Comparison of ENCODE assay signal across 8 cellular contexts in the genomic region with DNA sequence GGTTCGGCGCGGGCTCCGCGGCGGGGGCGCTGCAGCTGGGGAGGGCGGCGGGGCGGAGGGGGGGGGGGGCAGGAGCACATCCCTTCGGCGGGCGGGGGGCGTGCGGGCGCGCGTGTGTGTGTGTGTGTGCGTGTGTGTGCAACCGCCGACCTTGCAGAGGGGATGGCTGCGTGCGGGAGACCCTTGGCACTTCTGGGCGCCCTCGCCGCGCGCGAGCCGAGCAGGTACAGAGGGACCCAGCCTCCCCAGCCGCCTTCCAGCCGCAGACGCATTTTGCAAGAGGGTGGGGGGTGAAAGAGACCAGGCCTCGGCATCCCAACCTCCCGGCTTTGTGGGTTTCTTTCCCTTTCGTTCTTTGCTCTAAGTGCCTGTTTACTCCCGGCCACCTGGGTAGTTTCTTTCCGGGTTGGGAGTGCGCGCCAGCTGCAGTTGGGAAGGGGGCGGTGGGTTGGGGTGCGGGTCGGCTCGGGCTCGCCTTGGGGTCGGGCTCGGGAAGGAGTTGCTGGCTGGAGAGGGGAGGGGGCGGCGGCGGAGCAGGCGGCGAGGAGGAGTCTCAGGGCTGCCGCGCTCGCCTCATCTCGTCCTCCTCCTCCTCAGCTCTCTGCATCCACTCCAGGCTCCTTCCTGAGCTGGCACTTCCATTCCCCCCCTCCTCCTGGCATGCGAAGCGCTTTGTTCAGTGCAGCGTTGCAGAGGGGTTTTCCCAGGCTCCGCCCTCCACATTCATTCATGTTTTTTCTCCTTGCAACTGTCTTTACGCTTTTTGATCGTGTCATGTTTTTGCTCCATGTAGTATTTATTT.
A peak's percentile ranks its signal among the peaks of the same experiment; 100 is the strongest.
DNase-seq lines count a peak whose midpoint lies in the region; ATAC-seq and TF ChIP-seq lines count a peak whose summit lies in the region.

No MANE protein-coding gene starts in this region.

- H3K4me3 ChIP-seq in GM12875 (ENCODE audit: low read depth, low read length) = peak overlapping the region; percentile 66

- peak; percentile 68 for DNase-seq in NCI-H1105 (lab: John Stamatoyannopoulos, UW)
- DNase-seq in T-helper 2 cell = peak; percentile 40 to 88 (median 73)
- peak; percentile 95 for DNase-seq in astrocyte of the hippocampus (ENCODE audit: low read depth, low spot score)
- peak in 50 of 51 donors; percentile 9 to 82 (median 54) for DNase-seq in hypothalamus (lab: John Stamatoyannopoulos, UW)
- DNase-seq in retina = peak; percentile 91

- TF ChIP-seq CTCF in GM12875 (IDR thresholded peaks at IDR 0.05; ENCODE audit: borderline replicate concordance, insufficient read depth, low read depth, low read length) = no peak

- ATAC-seq in HG02759 (IDR thresholded peaks at IDR 0.05; ENCODE audit: unreplicated experiment) (no peak), HG03097 (IDR thresholded peaks at IDR 0.05; ENCODE audit: low FRiP score, unreplicated experiment) (no peak)
